In genomic region chr2:218898109-218898878, GRCh38 we compare ENCODE assay signal across 1 cellular context.
TF ChIP-seq lines count a peak whose summit lies in the region.

No MANE protein-coding gene starts in this region.

TF ChIP-seq in HepG2, 621 proteins besides CTCF, POLR2A, EP300 and RAD21 (continued from another document and continues in another):
- TF ChIP-seq ZNF639 (CRISPR knock-in tag; conservative IDR thresholded peaks at IDR 0.05) = no peak; the same call in 1 of the 2 replicates
- 0 out of 2 replicates have a peak, but pooled peaks have one; percentile 72 for TF ChIP-seq ZNF124 (CRISPR knock-in tag; IDR thresholded peaks at IDR 0.05)
- no peak for TF ChIP-seq ARID3A (IDR thresholded peaks at IDR 0.05; ENCODE audit: low read depth, low read length)
- TF ChIP-seq BHLHE40 (IDR thresholded peaks at IDR 0.05; ENCODE audit: low read length) = peak; percentile 36; the same call in 1 of the 2 replicates
- TF ChIP-seq ZNF343 (CRISPR knock-in tag; IDR thresholded peaks at IDR 0.05) = peak; percentile 90
- TF ChIP-seq HMGXB4 (CRISPR knock-in tag; IDR thresholded peaks at IDR 0.05; ENCODE audit: borderline replicate concordance in 1 of 2, low read depth in 1 of 2) = peak; percentile 62 to 84; a peak in 3 of 4 replicates
- TF ChIP-seq HOXA3 (CRISPR knock-in tag; IDR thresholded peaks at IDR 0.05) = peak; percentile 51; the same call in 1 of the 2 replicates
- TF ChIP-seq DR1 (CRISPR knock-in tag; IDR thresholded peaks at IDR 0.05) = no peak
- peak; percentile 19; the same call in 1 of the 2 replicates for TF ChIP-seq ZSCAN12 (CRISPR knock-in tag; IDR thresholded peaks at IDR 0.05)
- TF ChIP-seq NONO (IDR thresholded peaks at IDR 0.05) = no peak
- 0 out of 2 replicates have a peak, but pooled peaks have one; percentile 65 for TF ChIP-seq NONO (CRISPR knock-in tag; conservative IDR thresholded peaks at IDR 0.05)
- 0 out of 2 replicates have a peak, but pooled peaks have one; percentile 45 for TF ChIP-seq SNAPC2 (CRISPR knock-in tag; IDR thresholded peaks at IDR 0.05)
- no peak for TF ChIP-seq MYNN (CRISPR knock-in tag; IDR thresholded peaks at IDR 0.05; ENCODE audit: low read depth)
- no peak for TF ChIP-seq HDAC6 (IDR thresholded peaks at IDR 0.05; ENCODE audit: low read depth, low read length)
- no peak for TF ChIP-seq REL (CRISPR knock-in tag; conservative IDR thresholded peaks at IDR 0.05)
- peak; percentile 77 for TF ChIP-seq PITX1 (CRISPR knock-in tag; IDR thresholded peaks at IDR 0.05)
- 0 out of 2 replicates have a peak, but pooled peaks have one; percentile 29 for TF ChIP-seq ZNF512B (CRISPR knock-in tag; IDR thresholded peaks at IDR 0.05; ENCODE audit: borderline replicate concordance)
- peak; percentile 21; the same call in 1 of the 2 replicates for TF ChIP-seq SOX5 (CRISPR knock-in tag; IDR thresholded peaks at IDR 0.05; ENCODE audit: borderline replicate concordance)
- TF ChIP-seq POGZ (CRISPR knock-in tag; IDR thresholded peaks at IDR 0.05) = peak; percentile 73
- TF ChIP-seq ZNF557 (CRISPR knock-in tag; IDR thresholded peaks at IDR 0.05) = peak; percentile 80; the same call in 1 of the 2 replicates
- no peak for TF ChIP-seq ZNF264 (CRISPR knock-in tag; IDR thresholded peaks at IDR 0.05)
- TF ChIP-seq GATAD2A (CRISPR knock-in tag; IDR thresholded peaks at IDR 0.05) = peak; percentile 48
- TF ChIP-seq EZH2 (conservative IDR thresholded peaks at IDR 0.05; ENCODE audit: low read depth, low read length) = 0 out of 2 replicates have a peak, but pooled peaks have one; percentile 79
- no peak for TF ChIP-seq DBP (CRISPR knock-in tag; IDR thresholded peaks at IDR 0.05; ENCODE audit: not compliant biosample characterization)
- TF ChIP-seq RXRA (CRISPR knock-in tag; IDR thresholded peaks at IDR 0.05) = peak; percentile 35; the same call in 1 of the 2 replicates
- TF ChIP-seq ZFP90 (CRISPR knock-in tag; IDR thresholded peaks at IDR 0.05; ENCODE audit: borderline replicate concordance) = peak; percentile 62; the same call in 1 of the 2 replicates
- TF ChIP-seq TERF1 (CRISPR knock-in tag; IDR thresholded peaks at IDR 0.05) = no peak
- TF ChIP-seq RFXANK (CRISPR knock-in tag; IDR thresholded peaks at IDR 0.05) = no peak
- TF ChIP-seq ZNF614 (CRISPR knock-in tag; IDR thresholded peaks at IDR 0.05; ENCODE audit: borderline replicate concordance) = peak; percentile 54; the same call in 1 of the 2 replicates
- TF ChIP-seq ZNF484 (CRISPR knock-in tag; IDR thresholded peaks at IDR 0.05; ENCODE audit: borderline replicate concordance, low read depth) = 0 out of 2 replicates have a peak, but pooled peaks have one; percentile 68
- TF ChIP-seq SMC3 (IDR thresholded peaks at IDR 0.05; ENCODE audit: low read length) = peak; percentile 42; the same call in 1 of the 2 replicates
- TF ChIP-seq KDM6A (CRISPR knock-in tag; IDR thresholded peaks at IDR 0.05; ENCODE audit: low read depth) = no peak
- 0 out of 2 replicates have a peak, but pooled peaks have one; percentile 14 for TF ChIP-seq ZBTB49 (CRISPR knock-in tag; IDR thresholded peaks at IDR 0.05; ENCODE audit: borderline replicate concordance)
- TF ChIP-seq AHDC1 (CRISPR knock-in tag; IDR thresholded peaks at IDR 0.05; ENCODE audit: borderline replicate concordance) = no peak
- peak; percentile 89 for TF ChIP-seq ZNF761 (CRISPR knock-in tag; conservative IDR thresholded peaks at IDR 0.05)
- 0 out of 2 replicates have a peak, but pooled peaks have one; percentile 92 for TF ChIP-seq ZNF276 (CRISPR knock-in tag; IDR thresholded peaks at IDR 0.05; ENCODE audit: low read depth)
- no peak for TF ChIP-seq MED13 (CRISPR knock-in tag; IDR thresholded peaks at IDR 0.05)
